ENCODE assay signal across 9 cellular contexts in the genomic region with DNA sequence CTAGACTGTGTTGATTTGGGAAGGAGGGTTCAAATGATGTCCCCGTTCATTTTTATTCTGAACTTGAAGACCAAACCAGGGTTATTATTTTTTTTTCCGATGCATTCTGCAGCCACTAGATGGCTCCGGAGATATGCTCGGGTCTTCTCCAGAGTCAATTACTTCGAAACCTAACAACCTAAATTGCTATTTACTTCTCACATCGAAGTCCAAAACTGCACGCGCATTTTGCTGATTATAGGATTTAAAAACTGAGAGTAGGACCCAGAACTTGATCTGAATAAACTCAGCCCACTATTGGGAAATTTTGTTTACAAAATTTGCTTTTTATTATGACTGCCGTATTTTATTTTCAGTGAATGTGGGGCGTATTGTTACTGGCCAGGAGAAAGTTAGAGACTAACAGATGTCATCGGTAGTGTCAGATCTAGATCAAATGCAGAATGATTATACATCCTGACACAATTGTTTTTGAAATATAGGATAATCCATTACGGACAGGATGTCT.
A peak's percentile ranks its signal among the peaks of the same experiment; 100 is the strongest.
DNase-seq lines count a peak whose midpoint lies in the region; ATAC-seq and TF ChIP-seq lines count a peak whose summit lies in the region.
"Had no signal": no experiment of that assay in that cellular context is flagged by ENCODE, and none has a peak within 500 bp of the region (broad histone marks: within the 10 kb centered on the region; RNA-seq: fewer than 3 reads in every experiment).

No MANE protein-coding gene starts in this region.

- DNase-seq in A172 (ENCODE audit: low spot score) (peak; percentile 87), ELF-1 (ENCODE audit: low read depth, low spot score) (peak; percentile 30), NCI-H1092 treated with DMSO at 0.1 percent for 48 hours (lab: John Stamatoyannopoulos, UW) (peak; percentile 70), hepatocyte (ENCODE audit: low spot score) (peak; percentile 67), NCI-H187 treated with DMSO at 0.1 percent for 48 hours (lab: John Stamatoyannopoulos, UW) (no peak)

- peak overlapping the region; percentile 23 for H2AFZ ChIP-seq in hepatocyte

- TF ChIP-seq CTCF in hepatocyte (IDR thresholded peaks at IDR 0.05; ENCODE audit: poor library complexity): peak; percentile 79

- H3K27ac ChIP-seq in hepatocyte: no peak overlapping the region

- H3K27ac Mint-ChIP-seq in activated naive CD8-positive, alpha-beta T cell: no peak overlapping the region
- H3K27ac Mint-ChIP-seq in stimulated activated naive CD8-positive, alpha-beta T cell treated with anti-CD3 and anti-CD28 coated beads, Interleukin-15, Interleukin-2, amounts not matched to agents 100 ng/mL and 50 ng/mL, for 24 hours: no peak overlapping the region
- H3K27ac Mint-ChIP-seq: immature natural killer cell had no signal

- peak overlapping the region; percentile 70 for H3K4me2 ChIP-seq in hepatocyte

- peaks cover 17% of the 10 kb centered on the region for H3K27me3 Mint-ChIP-seq in activated naive CD8-positive, alpha-beta T cell
- H3K27me3 Mint-ChIP-seq in stimulated activated naive CD8-positive, alpha-beta T cell treated with anti-CD3 and anti-CD28 coated beads, Interleukin-15, Interleukin-2, amounts not matched to agents 100 ng/mL and 50 ng/mL, for 24 hours: peaks cover 49% of the 10 kb centered on the region

- WGBS in hepatocyte (ENCODE audit: low lambda C conversion rate, missing lambda C conversion rate): 9% methylated on average over 12 of the region's 12 CpGs

- H3K9me3 ChIP-seq in hepatocyte (ENCODE audit: low read depth): no peaks in the 10 kb centered on the region

- H3K4me1 ChIP-seq in hepatocyte (ENCODE audit: insufficient read depth): no peaks in the 10 kb centered on the region

- H3K4me3 Mint-ChIP-seq in activated naive CD8-positive, alpha-beta T cell: peak overlapping the region; percentile 11
- peak overlapping the region; percentile 28 for H3K4me3 Mint-ChIP-seq in stimulated activated naive CD8-positive, alpha-beta T cell treated with anti-CD3 and anti-CD28 coated beads, Interleukin-15, Interleukin-2, amounts not matched to agents 100 ng/mL and 50 ng/mL, for 24 hours

- H3K4me1 Mint-ChIP-seq in activated naive CD8-positive, alpha-beta T cell (ENCODE audit: low read depth): peaks cover 4% of the 10 kb centered on the region
- no peaks in the 10 kb centered on the region for H3K4me1 Mint-ChIP-seq in stimulated activated naive CD8-positive, alpha-beta T cell treated with anti-CD3 and anti-CD28 coated beads, Interleukin-15, Interleukin-2, amounts not matched to agents 100 ng/mL and 50 ng/mL, for 24 hours (ENCODE audit: low read depth)

- no peak overlapping the region for H3K4me3 ChIP-seq in hepatocyte

- H3K36me3 ChIP-seq in hepatocyte (replicated peaks; ENCODE audit: insufficient read depth, low read depth): no peaks in the 10 kb centered on the region

- H3K79me2 ChIP-seq in hepatocyte: no peaks in the 10 kb centered on the region

- no peaks in the 10 kb centered on the region for H3K27me3 ChIP-seq in hepatocyte

- H4K20me1 ChIP-seq in hepatocyte (ENCODE audit: insufficient read depth, poor library complexity, severe bottlenecking): no peaks in the 10 kb centered on the region

- no peaks in the 10 kb centered on the region for H3K9me2 ChIP-seq in hepatocyte (replicated peaks; ENCODE audit: insufficient read depth)

- H3K9me3 Mint-ChIP-seq in activated naive CD8-positive, alpha-beta T cell (ENCODE audit: low read depth): no peaks in the 10 kb centered on the region
- no peaks in the 10 kb centered on the region for H3K9me3 Mint-ChIP-seq in stimulated activated naive CD8-positive, alpha-beta T cell treated with anti-CD3 and anti-CD28 coated beads, Interleukin-15, Interleukin-2, amounts not matched to agents 100 ng/mL and 50 ng/mL, for 24 hours
- H3K9me3 Mint-ChIP-seq: immature natural killer cell had no signal

- no peak for ATAC-seq in HG03571 (IDR thresholded peaks at IDR 0.05; ENCODE audit: unreplicated experiment)

- no peaks in the 10 kb centered on the region for H3K36me3 Mint-ChIP-seq in activated naive CD8-positive, alpha-beta T cell
- no peaks in the 10 kb centered on the region for H3K36me3 Mint-ChIP-seq in stimulated activated naive CD8-positive, alpha-beta T cell treated with anti-CD3 and anti-CD28 coated beads, Interleukin-15, Interleukin-2, amounts not matched to agents 100 ng/mL and 50 ng/mL, for 24 hours (ENCODE audit: low read depth)
- H3K36me3 Mint-ChIP-seq: immature natural killer cell had no signal
